Comparison of ENCODE assay signal across 1 cellular context in genomic region chr19:19366691-19367396, GRCh38.
A peak's percentile ranks its signal among the peaks of the same experiment; 100 is the strongest.
TF ChIP-seq lines count a peak whose summit lies in the region.

No MANE protein-coding gene starts in this region.

TF ChIP-seq in K562, 482 proteins besides CTCF, POLR2A, EP300 and RAD21 (continued from another document and continues in another):
- TF ChIP-seq, protein P1, sequence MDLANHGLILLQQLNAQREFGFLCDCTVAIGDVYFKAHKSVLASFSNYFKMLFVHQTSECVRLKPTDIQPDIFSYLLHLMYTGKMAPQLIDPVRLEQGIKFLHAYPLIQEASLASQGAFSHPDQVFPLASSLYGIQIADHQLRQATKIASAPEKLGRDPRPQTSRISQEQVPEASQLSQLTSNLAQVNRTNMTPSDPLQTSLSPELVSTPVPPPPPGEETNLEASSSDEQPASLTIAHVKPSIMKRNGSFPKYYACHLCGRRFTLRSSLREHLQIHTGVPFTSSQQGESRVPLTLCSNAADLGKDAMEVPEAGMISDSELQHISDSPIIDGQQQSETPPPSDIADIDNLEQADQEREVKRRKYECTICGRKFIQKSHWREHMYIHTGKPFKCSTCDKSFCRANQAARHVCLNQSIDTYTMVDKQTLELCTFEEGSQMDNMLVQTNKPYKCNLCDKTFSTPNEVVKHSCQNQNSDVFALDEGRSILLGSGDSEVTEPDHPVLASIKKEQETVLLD (IDR thresholded peaks at IDR 0.05) = peak; percentile 42; the same call in 1 of the 2 replicates
- peak; percentile 97 for TF ChIP-seq NR2C2 (CRISPR knock-in tag; IDR thresholded peaks at IDR 0.05)
- peak; percentile 97 for TF ChIP-seq NR2C2 (tag; IDR thresholded peaks at IDR 0.05)
- TF ChIP-seq SOX6 (IDR thresholded peaks at IDR 0.05) = no peak
- TF ChIP-seq NCOA4 (IDR thresholded peaks at IDR 0.05; ENCODE audit: partially characterized antibody) = no peak
- no peak for TF ChIP-seq ATF1 (CRISPR knock-in tag; IDR thresholded peaks at IDR 0.05)
- peak; percentile 61 for TF ChIP-seq ATF1 (tag; IDR thresholded peaks at IDR 0.05)
- peak; percentile 65 for TF ChIP-seq MTA2 (IDR thresholded peaks at IDR 0.05; ENCODE audit: low read depth)
- peak; percentile 49 for TF ChIP-seq HCFC1 (IDR thresholded peaks at IDR 0.05; ENCODE audit: low read depth, low read length)
- TF ChIP-seq, protein P2, sequence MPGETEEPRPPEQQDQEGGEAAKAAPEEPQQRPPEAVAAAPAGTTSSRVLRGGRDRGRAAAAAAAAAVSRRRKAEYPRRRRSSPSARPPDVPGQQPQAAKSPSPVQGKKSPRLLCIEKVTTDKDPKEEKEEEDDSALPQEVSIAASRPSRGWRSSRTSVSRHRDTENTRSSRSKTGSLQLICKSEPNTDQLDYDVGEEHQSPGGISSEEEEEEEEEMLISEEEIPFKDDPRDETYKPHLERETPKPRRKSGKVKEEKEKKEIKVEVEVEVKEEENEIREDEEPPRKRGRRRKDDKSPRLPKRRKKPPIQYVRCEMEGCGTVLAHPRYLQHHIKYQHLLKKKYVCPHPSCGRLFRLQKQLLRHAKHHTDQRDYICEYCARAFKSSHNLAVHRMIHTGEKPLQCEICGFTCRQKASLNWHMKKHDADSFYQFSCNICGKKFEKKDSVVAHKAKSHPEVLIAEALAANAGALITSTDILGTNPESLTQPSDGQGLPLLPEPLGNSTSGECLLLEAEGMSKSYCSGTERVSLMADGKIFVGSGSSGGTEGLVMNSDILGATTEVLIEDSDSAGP (CRISPR knock-in tag; IDR thresholded peaks at IDR 0.05) = peak; percentile 37; the same call in 1 of the 2 replicates
- TF ChIP-seq, protein P3, sequence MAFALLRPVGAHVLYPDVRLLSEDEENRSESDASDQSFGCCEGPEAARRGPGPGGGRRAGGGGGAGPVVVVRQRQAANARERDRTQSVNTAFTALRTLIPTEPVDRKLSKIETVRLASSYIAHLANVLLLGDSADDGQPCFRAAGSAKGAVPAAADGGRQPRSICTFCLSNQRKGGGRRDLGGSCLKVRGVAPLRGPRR (CRISPR knock-in tag; IDR thresholded peaks at IDR 0.05) = no peak
- TF ChIP-seq, protein P4, sequence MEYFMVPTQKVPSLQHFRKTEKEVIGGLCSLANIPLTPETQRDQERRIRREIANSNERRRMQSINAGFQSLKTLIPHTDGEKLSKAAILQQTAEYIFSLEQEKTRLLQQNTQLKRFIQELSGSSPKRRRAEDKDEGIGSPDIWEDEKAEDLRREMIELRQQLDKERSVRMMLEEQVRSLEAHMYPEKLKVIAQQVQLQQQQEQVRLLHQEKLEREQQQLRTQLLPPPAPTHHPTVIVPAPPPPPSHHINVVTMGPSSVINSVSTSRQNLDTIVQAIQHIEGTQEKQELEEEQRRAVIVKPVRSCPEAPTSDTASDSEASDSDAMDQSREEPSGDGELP (CRISPR knock-in tag; IDR thresholded peaks at IDR 0.05; ENCODE audit: borderline replicate concordance) = peak; percentile 84
- peak; percentile 52; the same call in 1 of the 2 replicates for TF ChIP-seq MAX (CRISPR knock-in tag; IDR thresholded peaks at IDR 0.05)
- TF ChIP-seq ARNT (IDR thresholded peaks at IDR 0.05) = peak in 1 of 2 experiments; percentile 80; a peak in 1 of 4 replicates
- TF ChIP-seq TOE1 (IDR thresholded peaks at IDR 0.05; ENCODE audit: borderline replicate concordance) = peak; percentile 60; the same call in 1 of the 2 replicates
- no peak for TF ChIP-seq TOE1 (CRISPR knock-in tag; IDR thresholded peaks at IDR 0.05; ENCODE audit: borderline replicate concordance, low read depth)
- TF ChIP-seq, protein P5, sequence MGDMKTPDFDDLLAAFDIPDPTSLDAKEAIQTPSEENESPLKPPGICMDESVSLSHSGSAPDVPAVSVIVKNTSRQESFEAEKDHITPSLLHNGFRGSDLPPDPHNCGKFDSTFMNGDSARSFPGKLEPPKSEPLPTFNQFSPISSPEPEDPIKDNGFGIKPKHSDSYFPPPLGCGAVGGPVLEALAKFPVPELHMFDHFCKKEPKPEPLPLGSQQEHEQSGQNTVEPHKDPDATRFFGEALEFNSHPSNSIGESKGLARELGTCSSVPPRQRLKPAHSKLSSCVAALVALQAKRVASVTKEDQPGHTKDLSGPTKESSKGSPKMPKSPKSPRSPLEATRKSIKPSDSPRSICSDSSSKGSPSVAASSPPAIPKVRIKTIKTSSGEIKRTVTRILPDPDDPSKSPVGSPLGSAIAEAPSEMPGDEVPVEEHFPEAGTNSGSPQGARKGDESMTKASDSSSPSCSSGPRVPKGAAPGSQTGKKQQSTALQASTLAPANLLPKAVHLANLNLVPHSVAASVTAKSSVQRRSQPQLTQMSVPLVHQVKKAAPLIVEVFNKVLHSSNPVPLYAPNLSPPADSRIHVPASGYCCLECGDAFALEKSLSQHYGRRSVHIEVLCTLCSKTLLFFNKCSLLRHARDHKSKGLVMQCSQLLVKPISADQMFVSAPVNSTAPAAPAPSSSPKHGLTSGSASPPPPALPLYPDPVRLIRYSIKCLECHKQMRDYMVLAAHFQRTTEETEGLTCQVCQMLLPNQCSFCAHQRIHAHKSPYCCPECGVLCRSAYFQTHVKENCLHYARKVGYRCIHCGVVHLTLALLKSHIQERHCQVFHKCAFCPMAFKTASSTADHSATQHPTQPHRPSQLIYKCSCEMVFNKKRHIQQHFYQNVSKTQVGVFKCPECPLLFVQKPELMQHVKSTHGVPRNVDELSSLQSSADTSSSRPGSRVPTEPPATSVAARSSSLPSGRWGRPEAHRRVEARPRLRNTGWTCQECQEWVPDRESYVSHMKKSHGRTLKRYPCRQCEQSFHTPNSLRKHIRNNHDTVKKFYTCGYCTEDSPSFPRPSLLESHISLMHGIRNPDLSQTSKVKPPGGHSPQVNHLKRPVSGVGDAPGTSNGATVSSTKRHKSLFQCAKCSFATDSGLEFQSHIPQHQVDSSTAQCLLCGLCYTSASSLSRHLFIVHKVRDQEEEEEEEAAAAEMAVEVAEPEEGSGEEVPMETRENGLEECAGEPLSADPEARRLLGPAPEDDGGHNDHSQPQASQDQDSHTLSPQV (IDR thresholded peaks at IDR 0.05) = peak; percentile 92
- TF ChIP-seq ZFP30 (CRISPR knock-in tag; IDR thresholded peaks at IDR 0.05; ENCODE audit: borderline replicate concordance) = no peak
- TF ChIP-seq, protein P6, sequence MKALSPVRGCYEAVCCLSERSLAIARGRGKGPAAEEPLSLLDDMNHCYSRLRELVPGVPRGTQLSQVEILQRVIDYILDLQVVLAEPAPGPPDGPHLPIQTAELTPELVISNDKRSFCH (CRISPR knock-in tag; IDR thresholded peaks at IDR 0.05) = no peak
- TF ChIP-seq, protein P6 (tag; IDR thresholded peaks at IDR 0.05) = 0 out of 2 replicates have a peak, but pooled peaks have one; percentile 74
- peak; percentile 19 for TF ChIP-seq POLR2B (IDR thresholded peaks at IDR 0.05; ENCODE audit: low read depth, partially characterized antibody)
- peak; percentile 63; the same call in 1 of the 2 replicates for TF ChIP-seq CREB3 (tag; conservative IDR thresholded peaks at IDR 0.05; ENCODE audit: low read depth)
- peak; percentile 92; the same call in 1 of the 2 replicates for TF ChIP-seq XRCC5 (IDR thresholded peaks at IDR 0.05; ENCODE audit: low read depth, low read length)
- TF ChIP-seq, protein P7, sequence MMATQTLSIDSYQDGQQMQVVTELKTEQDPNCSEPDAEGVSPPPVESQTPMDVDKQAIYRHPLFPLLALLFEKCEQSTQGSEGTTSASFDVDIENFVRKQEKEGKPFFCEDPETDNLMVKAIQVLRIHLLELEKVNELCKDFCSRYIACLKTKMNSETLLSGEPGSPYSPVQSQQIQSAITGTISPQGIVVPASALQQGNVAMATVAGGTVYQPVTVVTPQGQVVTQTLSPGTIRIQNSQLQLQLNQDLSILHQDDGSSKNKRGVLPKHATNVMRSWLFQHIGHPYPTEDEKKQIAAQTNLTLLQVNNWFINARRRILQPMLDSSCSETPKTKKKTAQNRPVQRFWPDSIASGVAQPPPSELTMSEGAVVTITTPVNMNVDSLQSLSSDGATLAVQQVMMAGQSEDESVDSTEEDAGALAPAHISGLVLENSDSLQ (IDR thresholded peaks at IDR 0.05) = peak; percentile 23
- no peak for TF ChIP-seq ZNF124 (CRISPR knock-in tag; IDR thresholded peaks at IDR 0.05)
- TF ChIP-seq BCOR (IDR thresholded peaks at IDR 0.05) = peak; percentile 35; the same call in 1 of the 2 replicates
- peak; percentile 45 for TF ChIP-seq ZFX (CRISPR knock-in tag; IDR thresholded peaks at IDR 0.05)
- 0 out of 2 replicates have a peak, but pooled peaks have one; percentile 49 for TF ChIP-seq KLF13 (tag; IDR thresholded peaks at IDR 0.05; ENCODE audit: borderline replicate concordance, low read depth)
- TF ChIP-seq KLF16 (IDR thresholded peaks at IDR 0.05) = peak; percentile 55
- TF ChIP-seq, protein P8, sequence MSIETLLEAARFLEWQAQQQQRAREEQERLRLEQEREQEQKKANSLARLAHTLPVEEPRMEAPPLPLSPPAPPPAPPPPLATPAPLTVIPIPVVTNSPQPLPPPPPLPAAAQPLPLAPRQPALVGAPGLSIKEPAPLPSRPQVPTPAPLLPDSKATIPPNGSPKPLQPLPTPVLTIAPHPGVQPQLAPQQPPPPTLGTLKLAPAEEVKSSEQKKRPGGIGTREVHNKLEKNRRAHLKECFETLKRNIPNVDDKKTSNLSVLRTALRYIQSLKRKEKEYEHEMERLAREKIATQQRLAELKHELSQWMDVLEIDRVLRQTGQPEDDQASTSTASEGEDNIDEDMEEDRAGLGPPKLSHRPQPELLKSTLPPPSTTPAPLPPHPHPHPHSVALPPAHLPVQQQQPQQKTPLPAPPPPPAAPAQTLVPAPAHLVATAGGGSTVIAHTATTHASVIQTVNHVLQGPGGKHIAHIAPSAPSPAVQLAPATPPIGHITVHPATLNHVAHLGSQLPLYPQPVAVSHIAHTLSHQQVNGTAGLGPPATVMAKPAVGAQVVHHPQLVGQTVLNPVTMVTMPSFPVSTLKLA (conservative IDR thresholded peaks at IDR 0.05) = peak in 1 of 2 experiments; percentile 56; a peak in 2 of 4 replicates
- no peak for TF ChIP-seq FOS (IDR thresholded peaks at IDR 0.05; ENCODE audit: extremely low read depth, insufficient read length)
- TF ChIP-seq TEAD2 (tag; IDR thresholded peaks at IDR 0.05) = peak; percentile 47; the same call in 1 of the 2 replicates
- peak; percentile 89 for TF ChIP-seq GABPA (tag; conservative IDR thresholded peaks at IDR 0.05; ENCODE audit: low read depth)
- TF ChIP-seq RBFOX2 (IDR thresholded peaks at IDR 0.05; ENCODE audit: low read depth, low read length) = peak; percentile 37; the same call in 1 of the 2 replicates
- TF ChIP-seq JUND (IDR thresholded peaks at IDR 0.05; ENCODE audit: borderline replicate concordance, low read depth, low read length) = peak; percentile 65
- TF ChIP-seq JUND (tag; IDR thresholded peaks at IDR 0.05; ENCODE audit: borderline replicate concordance, low read depth, low read length) = peak; percentile 51; the same call in 2 of the 3 replicates
- peak; percentile 85 for TF ChIP-seq DEAF1 (CRISPR knock-in tag; IDR thresholded peaks at IDR 0.05)
- TF ChIP-seq ZNF347 (CRISPR knock-in tag; IDR thresholded peaks at IDR 0.05; ENCODE audit: low read depth) = no peak
- TF ChIP-seq SMARCA4 (IDR thresholded peaks at IDR 0.05) = 0 out of 2 replicates have a peak, but pooled peaks have one; percentile 43
- TF ChIP-seq, protein P9, sequence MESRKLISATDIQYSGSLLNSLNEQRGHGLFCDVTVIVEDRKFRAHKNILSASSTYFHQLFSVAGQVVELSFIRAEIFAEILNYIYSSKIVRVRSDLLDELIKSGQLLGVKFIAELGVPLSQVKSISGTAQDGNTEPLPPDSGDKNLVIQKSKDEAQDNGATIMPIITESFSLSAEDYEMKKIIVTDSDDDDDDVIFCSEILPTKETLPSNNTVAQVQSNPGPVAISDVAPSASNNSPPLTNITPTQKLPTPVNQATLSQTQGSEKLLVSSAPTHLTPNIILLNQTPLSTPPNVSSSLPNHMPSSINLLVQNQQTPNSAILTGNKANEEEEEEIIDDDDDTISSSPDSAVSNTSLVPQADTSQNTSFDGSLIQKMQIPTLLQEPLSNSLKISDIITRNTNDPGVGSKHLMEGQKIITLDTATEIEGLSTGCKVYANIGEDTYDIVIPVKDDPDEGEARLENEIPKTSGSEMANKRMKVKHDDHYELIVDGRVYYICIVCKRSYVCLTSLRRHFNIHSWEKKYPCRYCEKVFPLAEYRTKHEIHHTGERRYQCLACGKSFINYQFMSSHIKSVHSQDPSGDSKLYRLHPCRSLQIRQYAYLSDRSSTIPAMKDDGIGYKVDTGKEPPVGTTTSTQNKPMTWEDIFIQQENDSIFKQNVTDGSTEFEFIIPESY (CRISPR knock-in tag; IDR thresholded peaks at IDR 0.05) = peak; percentile 45; the same call in 1 of the 2 replicates
- 0 out of 2 replicates have a peak, but pooled peaks have one; percentile 17 for TF ChIP-seq ZNF766 (CRISPR knock-in tag; conservative IDR thresholded peaks at IDR 0.05)
- peak; percentile 65 for TF ChIP-seq CTCFL (IDR thresholded peaks at IDR 0.05; ENCODE audit: borderline replicate concordance, insufficient read depth, low read depth, low read length, poor library complexity, severe bottlenecking)
